In genomic region chr12:20551742-20552442, GRCh38 we compare ENCODE assay signal across 6 cellular contexts.
DNase-seq lines count a peak whose midpoint lies in the region; ATAC-seq and TF ChIP-seq lines count a peak whose summit lies in the region.
"Not testable (repeated sequence)": the region's sequence is repeated elsewhere in the genome, so short reads cannot be mapped to it uniquely, and the experiment has no call there.

No MANE protein-coding gene starts in this region.

- TF ChIP-seq CTCF in heart right ventricle (IDR thresholded peaks at IDR 0.05); mucosa of descending colon (IDR thresholded peaks at IDR 0.05); spleen (IDR thresholded peaks at IDR 0.05 in 8 of 11, conservative IDR thresholded peaks at IDR 0.05 in 3 of 11): not testable (repeated sequence)

- not testable (repeated sequence) for H3K36me3 ChIP-seq in heart right ventricle; mucosa of descending colon (ENCODE audit: low read depth); spleen

- peaks cover 0 to 46% (median 39%) of the 10 kb centered on the region in 9 donors for H3K4me1 ChIP-seq in heart right ventricle
- H3K4me1 ChIP-seq in right cardiac atrium (ENCODE audit: control insufficient read depth, insufficient read depth, low read length); mucosa of descending colon (ENCODE audit: low read depth); spleen: not testable (repeated sequence)

- H3K9me3 ChIP-seq in heart right ventricle = peaks cover 0 to 11% (median 0%) of the 10 kb centered on the region in 11 donors
- not testable (repeated sequence) for H3K9me3 ChIP-seq in right cardiac atrium (ENCODE audit: control insufficient read depth, low read length); mucosa of descending colon; spleen

- TF ChIP-seq POLR2A in spleen (IDR thresholded peaks at IDR 0.05) = not testable (repeated sequence)

- WGBS in heart right ventricle, 2 donors = 97 to 98% methylated on average over 41 to 46 of the region's 48 CpGs
- 96% methylated on average over 48 of the region's 48 CpGs for WGBS in right cardiac atrium
- 95 to 96% (median 96%) methylated on average over 44 to 48 of the region's 48 CpGs for WGBS in spleen, 5 donors

- DNase-seq in Right ventricle myocardium inferior (ENCODE audit: missing footprints) = not testable (repeated sequence)
- peak in 1 of 2 donors; percentile 9 for DNase-seq in heart right ventricle
- peak; percentile 9 to 50 (median 19) for DNase-seq in right cardiac atrium
- peak in 1 of 3 donors; percentile 10 for DNase-seq in mucosa of descending colon
- DNase-seq in posterior vena cava (ENCODE audit: low spot score) = peak; percentile 78
- DNase-seq in spleen = peak; percentile 54

- intact Hi-C loops in Right ventricle myocardium inferior (cut with DNase I); heart right ventricle (cut with DNase I); right cardiac atrium (cut with DNase I); mucosa of descending colon (cut with DNase I, micrococcal nuclease); posterior vena cava (cut with DNase I); spleen (cut with DNase I; ENCODE audit: low total_unique reads): not testable (repeated sequence)

- ATAC-seq in Right ventricle myocardium inferior (peak; percentile 33), heart right ventricle (peak in 7 of 8 donors; percentile 15 to 72 (median 24)), right cardiac atrium (peak; percentile 42), mucosa of descending colon (peak; percentile 16)

- H3K27ac ChIP-seq in heart right ventricle; right cardiac atrium (ENCODE audit: low read length); spleen: not testable (repeated sequence)

- H3K27me3 ChIP-seq in heart right ventricle; right cardiac atrium (ENCODE audit: control insufficient read depth, insufficient read depth); spleen (replicated peaks in 1 of 7): not testable (repeated sequence)

- H3K4me3 ChIP-seq in heart right ventricle; right cardiac atrium (ENCODE audit: low read length); mucosa of descending colon; spleen: not testable (repeated sequence)
